ENCODE assay signal across 7 cellular contexts in genomic region chr1:156750932-156751723, GRCh38. TPM values are rescaled to one million over a fixed set of nuclear protein-coding genes. Genes with fewer than 3 reads are reported as not detected.
A peak's percentile ranks its signal among the peaks of the same experiment; 100 is the strongest.
DNase-seq lines count a peak whose midpoint lies in the region; TF ChIP-seq lines count a peak whose summit lies in the region.

Gene HDGF, minus strand, starts transcription at chr1:156751675. Its CDS starts 246 bp downstream, at chr1:156751429.

- H3K27me3 Mint-ChIP-seq in activated naive CD8-positive, alpha-beta T cell treated with anti-CD3 and anti-CD28 coated beads for 36 hours: no peaks in the 10 kb centered on the region

- no peaks in the 10 kb centered on the region for H3K9me3 Mint-ChIP-seq in activated naive CD8-positive, alpha-beta T cell treated with anti-CD3 and anti-CD28 coated beads for 36 hours

- POLR2A ChIA-PET in HEK293T (lab: Yijun Ruan, JAX): interaction anchor here (0.7 to 4.5 kb wide), 12 partner anchors 10 to 107 kb away, joined by 3 to 80 read pairs (median 6); partner anchors contain the start of genes CRABP2, ISG20L2, METTL25B and MRPL24

- peak within 1 kb of the TSS; percentile 99 for H3K27ac Mint-ChIP-seq in activated naive CD8-positive, alpha-beta T cell treated with anti-CD3 and anti-CD28 coated beads for 36 hours

- CTCF ChIA-PET in HEK293T (lab: Yijun Ruan, JAX): interaction anchor here (0.6 to 2.2 kb wide), 3 partner anchors 16 to 92 kb away, joined by 3 to 10 read pairs (median 5); partner anchors contain the start of gene PRCC

- peaks cover 33% of the 10 kb centered on the region for H3K36me3 Mint-ChIP-seq in activated naive CD8-positive, alpha-beta T cell treated with anti-CD3 and anti-CD28 coated beads for 36 hours

- TF ChIP-seq POLR2A in GM15510 (IDR thresholded peaks at IDR 0.05; ENCODE audit: borderline replicate concordance, extremely low read depth, insufficient read length): peak; percentile 50

- intact Hi-C loops in cardiac septum (cut with DNase I) (no loop called here), posterior cingulate gyrus (cut with DNase I) (loop anchor here (1.0 to 10.0 kb wide), 2 partner anchors 16 to 294 kb away; partner anchors contain the start of genes ARHGEF11 and PRCC)

- H3K4me1 Mint-ChIP-seq in activated naive CD8-positive, alpha-beta T cell treated with anti-CD3 and anti-CD28 coated beads for 36 hours: peaks cover 44% of the 10 kb centered on the region

- DNase-seq in HEK293T (ENCODE audit: extremely low spot score): peak; percentile 48
- DNase-seq in NCI-H2171 treated with DMSO at 0.1 percent for 48 hours (lab: John Stamatoyannopoulos, UW): peak; percentile 49
- peak; percentile 55 for DNase-seq in activated naive CD8-positive, alpha-beta T cell treated with anti-CD3 and anti-CD28 coated beads for 36 hours
- DNase-seq in cardiac septum (ENCODE audit: low spot score): no peak
- peak in 8 of 10 donors; percentile 25 to 91 (median 44) for DNase-seq in posterior cingulate gyrus
- no peak for DNase-seq in LoVo (ENCODE audit: low spot score)

- peak within 1 kb of the TSS; percentile 99 for H3K4me3 Mint-ChIP-seq in activated naive CD8-positive, alpha-beta T cell treated with anti-CD3 and anti-CD28 coated beads for 36 hours

TF ChIP-seq in HEK293T, 16 proteins besides CTCF, POLR2A, EP300 and RAD21:
- no peak for TF ChIP-seq ZNF384 (IDR thresholded peaks at IDR 0.05)
- TF ChIP-seq FOXM1 (IDR thresholded peaks at IDR 0.05; ENCODE audit: borderline replicate concordance): peak; percentile 86
- peak; percentile 19; the same call in 1 of the 2 replicates for TF ChIP-seq L3MBTL2 (conservative IDR thresholded peaks at IDR 0.05)
- no peak for TF ChIP-seq PKNOX1 (IDR thresholded peaks at IDR 0.05)
TF ChIP-seq in HEK293T: peak in this region for 2.

RNA-seq across cellular contexts. Expression of gene HDGF, which starts in this region (rescaled TPM):
- total RNA-seq in activated naive CD8-positive, alpha-beta T cell treated with anti-CD3 and anti-CD28 coated beads for 36 hours: 100 to 1,000 TPM; 271 to 274 TPM
- 131 TPM for total RNA-seq in cardiac septum

Comparison
In these comparisons a context has a peak if more than half of its experiments do, and no peak if none do; other contexts are left out.
1. DNase-seq: peak in HEK293T (single experiment), NCI-H2171 treated with DMSO at 0.1 percent for 48 hours (single experiment), activated naive CD8-positive, alpha-beta T cell treated with anti-CD3 and anti-CD28 coated beads for 36 hours (single experiment) and posterior cingulate gyrus (8 of 10); none in cardiac septum (single experiment) and LoVo (single experiment).